ENCODE assay signal across 1 cellular context in the genomic region with DNA sequence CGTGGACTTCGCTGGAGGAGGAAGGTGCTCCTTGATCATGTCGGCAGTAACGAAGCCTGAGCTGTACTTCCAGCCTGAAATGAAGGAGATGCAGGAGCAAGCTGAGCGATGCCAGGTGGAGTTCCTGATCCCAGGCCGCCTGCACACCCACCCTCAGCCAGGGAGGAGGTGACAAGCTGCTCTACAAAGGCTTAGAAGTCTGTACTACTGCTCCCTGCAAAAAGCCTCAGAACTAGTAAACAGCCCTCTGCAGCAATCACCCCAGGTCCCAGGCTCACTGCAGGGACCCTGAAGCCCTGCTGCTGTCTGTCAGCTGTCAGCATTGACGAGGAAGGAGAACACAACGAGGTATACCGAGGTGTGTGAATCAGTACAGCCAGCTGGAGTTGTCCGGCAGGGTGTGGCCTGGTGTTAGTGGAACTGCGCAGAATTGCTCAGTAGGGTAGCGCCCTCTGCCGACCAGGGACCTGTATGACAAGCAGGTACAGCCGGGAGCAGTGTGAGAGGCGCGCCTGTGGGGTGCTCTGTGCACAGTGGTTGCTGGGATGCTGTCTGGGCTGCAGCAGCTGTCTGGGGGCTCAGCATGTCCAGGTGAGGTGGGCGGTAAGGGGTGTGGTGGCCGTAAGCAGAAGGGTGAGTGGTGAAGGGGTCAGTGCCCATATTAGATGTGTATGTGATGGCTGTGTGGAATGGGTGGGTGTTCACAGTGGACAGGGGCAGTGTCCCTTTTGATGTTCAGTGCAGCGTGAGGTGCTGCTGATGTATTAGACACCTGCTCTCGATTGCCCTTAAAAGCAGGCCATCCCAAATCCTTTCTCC.
TF ChIP-seq lines count a peak whose summit lies in the region.

No MANE protein-coding gene starts in this region.

TF ChIP-seq in K562, 482 proteins besides CTCF, POLR2A, EP300 and RAD21 (continued from another document and continues in another):
- TF ChIP-seq, protein P1, sequence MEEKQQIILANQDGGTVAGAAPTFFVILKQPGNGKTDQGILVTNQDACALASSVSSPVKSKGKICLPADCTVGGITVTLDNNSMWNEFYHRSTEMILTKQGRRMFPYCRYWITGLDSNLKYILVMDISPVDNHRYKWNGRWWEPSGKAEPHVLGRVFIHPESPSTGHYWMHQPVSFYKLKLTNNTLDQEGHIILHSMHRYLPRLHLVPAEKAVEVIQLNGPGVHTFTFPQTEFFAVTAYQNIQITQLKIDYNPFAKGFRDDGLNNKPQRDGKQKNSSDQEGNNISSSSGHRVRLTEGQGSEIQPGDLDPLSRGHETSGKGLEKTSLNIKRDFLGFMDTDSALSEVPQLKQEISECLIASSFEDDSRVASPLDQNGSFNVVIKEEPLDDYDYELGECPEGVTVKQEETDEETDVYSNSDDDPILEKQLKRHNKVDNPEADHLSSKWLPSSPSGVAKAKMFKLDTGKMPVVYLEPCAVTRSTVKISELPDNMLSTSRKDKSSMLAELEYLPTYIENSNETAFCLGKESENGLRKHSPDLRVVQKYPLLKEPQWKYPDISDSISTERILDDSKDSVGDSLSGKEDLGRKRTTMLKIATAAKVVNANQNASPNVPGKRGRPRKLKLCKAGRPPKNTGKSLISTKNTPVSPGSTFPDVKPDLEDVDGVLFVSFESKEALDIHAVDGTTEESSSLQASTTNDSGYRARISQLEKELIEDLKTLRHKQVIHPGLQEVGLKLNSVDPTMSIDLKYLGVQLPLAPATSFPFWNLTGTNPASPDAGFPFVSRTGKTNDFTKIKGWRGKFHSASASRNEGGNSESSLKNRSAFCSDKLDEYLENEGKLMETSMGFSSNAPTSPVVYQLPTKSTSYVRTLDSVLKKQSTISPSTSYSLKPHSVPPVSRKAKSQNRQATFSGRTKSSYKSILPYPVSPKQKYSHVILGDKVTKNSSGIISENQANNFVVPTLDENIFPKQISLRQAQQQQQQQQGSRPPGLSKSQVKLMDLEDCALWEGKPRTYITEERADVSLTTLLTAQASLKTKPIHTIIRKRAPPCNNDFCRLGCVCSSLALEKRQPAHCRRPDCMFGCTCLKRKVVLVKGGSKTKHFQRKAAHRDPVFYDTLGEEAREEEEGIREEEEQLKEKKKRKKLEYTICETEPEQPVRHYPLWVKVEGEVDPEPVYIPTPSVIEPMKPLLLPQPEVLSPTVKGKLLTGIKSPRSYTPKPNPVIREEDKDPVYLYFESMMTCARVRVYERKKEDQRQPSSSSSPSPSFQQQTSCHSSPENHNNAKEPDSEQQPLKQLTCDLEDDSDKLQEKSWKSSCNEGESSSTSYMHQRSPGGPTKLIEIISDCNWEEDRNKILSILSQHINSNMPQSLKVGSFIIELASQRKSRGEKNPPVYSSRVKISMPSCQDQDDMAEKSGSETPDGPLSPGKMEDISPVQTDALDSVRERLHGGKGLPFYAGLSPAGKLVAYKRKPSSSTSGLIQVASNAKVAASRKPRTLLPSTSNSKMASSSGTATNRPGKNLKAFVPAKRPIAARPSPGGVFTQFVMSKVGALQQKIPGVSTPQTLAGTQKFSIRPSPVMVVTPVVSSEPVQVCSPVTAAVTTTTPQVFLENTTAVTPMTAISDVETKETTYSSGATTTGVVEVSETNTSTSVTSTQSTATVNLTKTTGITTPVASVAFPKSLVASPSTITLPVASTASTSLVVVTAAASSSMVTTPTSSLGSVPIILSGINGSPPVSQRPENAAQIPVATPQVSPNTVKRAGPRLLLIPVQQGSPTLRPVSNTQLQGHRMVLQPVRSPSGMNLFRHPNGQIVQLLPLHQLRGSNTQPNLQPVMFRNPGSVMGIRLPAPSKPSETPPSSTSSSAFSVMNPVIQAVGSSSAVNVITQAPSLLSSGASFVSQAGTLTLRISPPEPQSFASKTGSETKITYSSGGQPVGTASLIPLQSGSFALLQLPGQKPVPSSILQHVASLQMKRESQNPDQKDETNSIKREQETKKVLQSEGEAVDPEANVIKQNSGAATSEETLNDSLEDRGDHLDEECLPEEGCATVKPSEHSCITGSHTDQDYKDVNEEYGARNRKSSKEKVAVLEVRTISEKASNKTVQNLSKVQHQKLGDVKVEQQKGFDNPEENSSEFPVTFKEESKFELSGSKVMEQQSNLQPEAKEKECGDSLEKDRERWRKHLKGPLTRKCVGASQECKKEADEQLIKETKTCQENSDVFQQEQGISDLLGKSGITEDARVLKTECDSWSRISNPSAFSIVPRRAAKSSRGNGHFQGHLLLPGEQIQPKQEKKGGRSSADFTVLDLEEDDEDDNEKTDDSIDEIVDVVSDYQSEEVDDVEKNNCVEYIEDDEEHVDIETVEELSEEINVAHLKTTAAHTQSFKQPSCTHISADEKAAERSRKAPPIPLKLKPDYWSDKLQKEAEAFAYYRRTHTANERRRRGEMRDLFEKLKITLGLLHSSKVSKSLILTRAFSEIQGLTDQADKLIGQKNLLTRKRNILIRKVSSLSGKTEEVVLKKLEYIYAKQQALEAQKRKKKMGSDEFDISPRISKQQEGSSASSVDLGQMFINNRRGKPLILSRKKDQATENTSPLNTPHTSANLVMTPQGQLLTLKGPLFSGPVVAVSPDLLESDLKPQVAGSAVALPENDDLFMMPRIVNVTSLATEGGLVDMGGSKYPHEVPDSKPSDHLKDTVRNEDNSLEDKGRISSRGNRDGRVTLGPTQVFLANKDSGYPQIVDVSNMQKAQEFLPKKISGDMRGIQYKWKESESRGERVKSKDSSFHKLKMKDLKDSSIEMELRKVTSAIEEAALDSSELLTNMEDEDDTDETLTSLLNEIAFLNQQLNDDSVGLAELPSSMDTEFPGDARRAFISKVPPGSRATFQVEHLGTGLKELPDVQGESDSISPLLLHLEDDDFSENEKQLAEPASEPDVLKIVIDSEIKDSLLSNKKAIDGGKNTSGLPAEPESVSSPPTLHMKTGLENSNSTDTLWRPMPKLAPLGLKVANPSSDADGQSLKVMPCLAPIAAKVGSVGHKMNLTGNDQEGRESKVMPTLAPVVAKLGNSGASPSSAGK (IDR thresholded peaks at IDR 0.05), result no peak
- TF ChIP-seq STAG1 (CRISPR knock-in tag; IDR thresholded peaks at IDR 0.05; ENCODE audit: borderline replicate concordance) (peak; percentile 72; the same call in 1 of the 2 replicates), ESRRA (IDR thresholded peaks at IDR 0.05; ENCODE audit: borderline replicate concordance, low read depth) (no peak), FUS (optimal IDR thresholded peaks at IDR 0.05; ENCODE audit: low read depth, low read length) (no peak), KAT8 (IDR thresholded peaks at IDR 0.05; ENCODE audit: low read depth) (no peak), PHTF2 (CRISPR knock-in tag; IDR thresholded peaks at IDR 0.05) (no peak), ZC3H8 (IDR thresholded peaks at IDR 0.05) (no peak), ZNF583 (CRISPR knock-in tag; IDR thresholded peaks at IDR 0.05) (no peak), FOXK1 (CRISPR knock-in tag; IDR thresholded peaks at IDR 0.05; ENCODE audit: borderline replicate concordance) (no peak), ZBTB7A (IDR thresholded peaks at IDR 0.05; ENCODE audit: borderline replicate concordance, control insufficient read depth, low read depth, low read length) (no peak), HNRNPH1 (optimal IDR thresholded peaks at IDR 0.05; ENCODE audit: low read depth, low read length) (no peak), NEUROD1 (IDR thresholded peaks at IDR 0.05; ENCODE audit: borderline replicate concordance, low read depth, low read length, partially characterized antibody) (peak; percentile 16), SMC3 (conservative IDR thresholded peaks at IDR 0.05; ENCODE audit: insufficient read depth, low read depth, low read length) (peak; percentile 86), CBX8 (IDR thresholded peaks at IDR 0.05; ENCODE audit: borderline replicate concordance, extremely low read depth, low read depth, low read length, poor library complexity, severe bottlenecking) (no peak), SUPT5H (IDR thresholded peaks at IDR 0.05) (no peak), KLF13 (tag; IDR thresholded peaks at IDR 0.05; ENCODE audit: borderline replicate concordance, low read depth) (no peak), CSDE1 (IDR thresholded peaks at IDR 0.05) (no peak), ZFP1 (CRISPR knock-in tag; IDR thresholded peaks at IDR 0.05) (no peak), NCOA6 (IDR thresholded peaks at IDR 0.05) (no peak), RB1 (IDR thresholded peaks at IDR 0.05; ENCODE audit: low read depth) (peak; percentile 68; the same call in 1 of the 2 replicates), RBM39 (optimal IDR thresholded peaks at IDR 0.05; ENCODE audit: low read depth, low read length) (no peak), JUN (IDR thresholded peaks at IDR 0.05; ENCODE audit: borderline replicate concordance, low read depth, low read length) (no peak), JUN (CRISPR knock-in tag; IDR thresholded peaks at IDR 0.05; ENCODE audit: borderline replicate concordance) (no peak), ZNF785 (CRISPR knock-in tag; IDR thresholded peaks at IDR 0.05) (no peak), MAFK (IDR thresholded peaks at IDR 0.05; ENCODE audit: low read length) (no peak), JUND (IDR thresholded peaks at IDR 0.05; ENCODE audit: borderline replicate concordance, low read depth, low read length) (0 out of 2 replicates have a peak, but pooled peaks have one; percentile 24), JUND (tag; IDR thresholded peaks at IDR 0.05; ENCODE audit: borderline replicate concordance, low read depth, low read length) (no peak; the same call in 2 of the 3 replicates), EP400 (IDR thresholded peaks at IDR 0.05) (no peak), KLF10 (CRISPR knock-in tag; IDR thresholded peaks at IDR 0.05) (no peak), ZNF408 (CRISPR knock-in tag; IDR thresholded peaks at IDR 0.05; ENCODE audit: low read depth) (no peak)
- TF ChIP-seq, protein P2, sequence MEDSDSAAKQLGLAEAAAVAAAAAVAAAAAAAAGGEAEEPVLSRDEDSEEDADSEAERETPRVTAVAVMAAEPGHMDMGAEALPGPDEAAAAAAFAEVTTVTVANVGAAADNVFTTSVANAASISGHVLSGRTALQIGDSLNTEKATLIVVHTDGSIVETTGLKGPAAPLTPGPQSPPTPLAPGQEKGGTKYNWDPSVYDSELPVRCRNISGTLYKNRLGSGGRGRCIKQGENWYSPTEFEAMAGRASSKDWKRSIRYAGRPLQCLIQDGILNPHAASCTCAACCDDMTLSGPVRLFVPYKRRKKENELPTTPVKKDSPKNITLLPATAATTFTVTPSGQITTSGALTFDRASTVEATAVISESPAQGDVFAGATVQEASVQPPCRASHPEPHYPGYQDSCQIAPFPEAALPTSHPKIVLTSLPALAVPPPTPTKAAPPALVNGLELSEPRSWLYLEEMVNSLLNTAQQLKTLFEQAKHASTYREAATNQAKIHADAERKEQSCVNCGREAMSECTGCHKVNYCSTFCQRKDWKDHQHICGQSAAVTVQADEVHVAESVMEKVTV (CRISPR knock-in tag; IDR thresholded peaks at IDR 0.05), result 0 out of 2 replicates have a peak, but pooled peaks have one; percentile 57
- TF ChIP-seq, protein P3, sequence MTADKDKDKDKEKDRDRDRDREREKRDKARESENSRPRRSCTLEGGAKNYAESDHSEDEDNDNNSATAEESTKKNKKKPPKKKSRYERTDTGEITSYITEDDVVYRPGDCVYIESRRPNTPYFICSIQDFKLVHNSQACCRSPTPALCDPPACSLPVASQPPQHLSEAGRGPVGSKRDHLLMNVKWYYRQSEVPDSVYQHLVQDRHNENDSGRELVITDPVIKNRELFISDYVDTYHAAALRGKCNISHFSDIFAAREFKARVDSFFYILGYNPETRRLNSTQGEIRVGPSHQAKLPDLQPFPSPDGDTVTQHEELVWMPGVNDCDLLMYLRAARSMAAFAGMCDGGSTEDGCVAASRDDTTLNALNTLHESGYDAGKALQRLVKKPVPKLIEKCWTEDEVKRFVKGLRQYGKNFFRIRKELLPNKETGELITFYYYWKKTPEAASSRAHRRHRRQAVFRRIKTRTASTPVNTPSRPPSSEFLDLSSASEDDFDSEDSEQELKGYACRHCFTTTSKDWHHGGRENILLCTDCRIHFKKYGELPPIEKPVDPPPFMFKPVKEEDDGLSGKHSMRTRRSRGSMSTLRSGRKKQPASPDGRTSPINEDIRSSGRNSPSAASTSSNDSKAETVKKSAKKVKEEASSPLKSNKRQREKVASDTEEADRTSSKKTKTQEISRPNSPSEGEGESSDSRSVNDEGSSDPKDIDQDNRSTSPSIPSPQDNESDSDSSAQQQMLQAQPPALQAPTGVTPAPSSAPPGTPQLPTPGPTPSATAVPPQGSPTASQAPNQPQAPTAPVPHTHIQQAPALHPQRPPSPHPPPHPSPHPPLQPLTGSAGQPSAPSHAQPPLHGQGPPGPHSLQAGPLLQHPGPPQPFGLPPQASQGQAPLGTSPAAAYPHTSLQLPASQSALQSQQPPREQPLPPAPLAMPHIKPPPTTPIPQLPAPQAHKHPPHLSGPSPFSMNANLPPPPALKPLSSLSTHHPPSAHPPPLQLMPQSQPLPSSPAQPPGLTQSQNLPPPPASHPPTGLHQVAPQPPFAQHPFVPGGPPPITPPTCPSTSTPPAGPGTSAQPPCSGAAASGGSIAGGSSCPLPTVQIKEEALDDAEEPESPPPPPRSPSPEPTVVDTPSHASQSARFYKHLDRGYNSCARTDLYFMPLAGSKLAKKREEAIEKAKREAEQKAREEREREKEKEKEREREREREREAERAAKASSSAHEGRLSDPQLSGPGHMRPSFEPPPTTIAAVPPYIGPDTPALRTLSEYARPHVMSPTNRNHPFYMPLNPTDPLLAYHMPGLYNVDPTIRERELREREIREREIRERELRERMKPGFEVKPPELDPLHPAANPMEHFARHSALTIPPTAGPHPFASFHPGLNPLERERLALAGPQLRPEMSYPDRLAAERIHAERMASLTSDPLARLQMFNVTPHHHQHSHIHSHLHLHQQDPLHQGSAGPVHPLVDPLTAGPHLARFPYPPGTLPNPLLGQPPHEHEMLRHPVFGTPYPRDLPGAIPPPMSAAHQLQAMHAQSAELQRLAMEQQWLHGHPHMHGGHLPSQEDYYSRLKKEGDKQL (CRISPR knock-in tag; IDR thresholded peaks at IDR 0.05; ENCODE audit: borderline replicate concordance), result no peak
- TF ChIP-seq, protein P4, sequence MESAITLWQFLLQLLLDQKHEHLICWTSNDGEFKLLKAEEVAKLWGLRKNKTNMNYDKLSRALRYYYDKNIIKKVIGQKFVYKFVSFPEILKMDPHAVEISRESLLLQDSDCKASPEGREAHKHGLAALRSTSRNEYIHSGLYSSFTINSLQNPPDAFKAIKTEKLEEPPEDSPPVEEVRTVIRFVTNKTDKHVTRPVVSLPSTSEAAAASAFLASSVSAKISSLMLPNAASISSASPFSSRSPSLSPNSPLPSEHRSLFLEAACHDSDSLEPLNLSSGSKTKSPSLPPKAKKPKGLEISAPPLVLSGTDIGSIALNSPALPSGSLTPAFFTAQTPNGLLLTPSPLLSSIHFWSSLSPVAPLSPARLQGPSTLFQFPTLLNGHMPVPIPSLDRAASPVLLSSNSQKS (CRISPR knock-in tag; IDR thresholded peaks at IDR 0.05), result no peak
- TF ChIP-seq, protein P5, sequence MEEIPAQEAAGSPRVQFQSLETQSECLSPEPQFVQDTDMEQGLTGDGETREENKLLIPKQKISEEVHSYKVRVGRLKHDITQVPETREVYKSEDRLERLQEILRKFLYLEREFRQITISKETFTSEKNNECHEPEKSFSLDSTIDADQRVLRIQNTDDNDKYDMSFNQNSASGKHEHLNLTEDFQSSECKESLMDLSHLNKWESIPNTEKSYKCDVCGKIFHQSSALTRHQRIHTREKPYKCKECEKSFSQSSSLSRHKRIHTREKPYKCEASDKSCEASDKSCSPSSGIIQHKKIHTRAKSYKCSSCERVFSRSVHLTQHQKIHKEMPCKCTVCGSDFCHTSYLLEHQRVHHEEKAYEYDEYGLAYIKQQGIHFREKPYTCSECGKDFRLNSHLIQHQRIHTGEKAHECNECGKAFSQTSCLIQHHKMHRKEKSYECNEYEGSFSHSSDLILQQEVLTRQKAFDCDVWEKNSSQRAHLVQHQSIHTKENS (CRISPR knock-in tag; IDR thresholded peaks at IDR 0.05), result no peak
